8 cellular contexts compared by ENCODE assay signal in the genomic region with DNA sequence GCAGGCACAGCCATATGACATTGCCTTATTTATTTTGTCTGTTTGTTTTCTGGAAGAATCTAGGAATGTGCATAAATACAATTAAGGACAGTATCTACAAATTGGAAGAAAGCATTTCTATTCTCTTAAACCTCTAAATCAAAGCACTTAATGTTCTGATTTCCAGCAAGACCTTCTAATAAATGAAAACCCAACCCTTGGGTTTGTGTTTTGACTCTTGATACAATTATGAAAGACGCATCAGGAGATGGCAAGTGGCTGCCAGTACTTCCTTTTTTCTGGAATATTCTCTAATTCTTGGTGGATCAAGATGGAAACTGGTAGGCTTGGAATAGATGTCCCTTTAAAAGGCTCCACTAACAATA. TPM values are rescaled to one million over a fixed set of nuclear protein-coding genes. Genes with fewer than 3 reads are reported as not detected.
DNase-seq lines count a peak whose midpoint lies in the region; ATAC-seq and TF ChIP-seq lines count a peak whose summit lies in the region.

No MANE protein-coding gene starts in this region.

- H3K4me3 ChIP-seq in body of pancreas (peak overlapping the region; percentile 0 to 22), liver (ENCODE audit: low read depth in 1 of 3, low read length in 3 of 3) (peak overlapping the region; percentile 50 to 66 (median 65)), testis (peak overlapping the region; percentile 75 to 84)

- peaks cover 4% of the 10 kb centered on the region for H3K9me3 Mint-ChIP-seq in activated CD4-positive, alpha-beta T cell treated with anti-CD3 and anti-CD28 coated beads, Interleukin-2, amount 10 ng/mL, durations not matched to agents 24 days and 14 days

- no peak overlapping the region for H3K27ac Mint-ChIP-seq in activated CD4-positive, alpha-beta T cell treated with anti-CD3 and anti-CD28 coated beads, Interleukin-2, amount 10 ng/mL, durations not matched to agents 24 days and 14 days

- no peak for TF ChIP-seq RAD21 in liver (IDR thresholded peaks at IDR 0.05)

- TF ChIP-seq CTCF in body of pancreas (IDR thresholded peaks at IDR 0.05) (no peak), liver (IDR thresholded peaks at IDR 0.05; ENCODE audit: low read depth, low read length, missing input control) (no peak), testis (IDR thresholded peaks at IDR 0.05) (no peak)

- H3K4me1 ChIP-seq in body of pancreas (peaks cover 20% of the 10 kb centered on the region), liver (ENCODE audit: control insufficient read depth in 4 of 4, insufficient read depth in 4 of 4, low read length in 3 of 4) (peaks cover 4 to 10% (median 5%) of the 10 kb centered on the region in 4 donors), testis (peaks cover 3% of the 10 kb centered on the region)

- H3K4me1 Mint-ChIP-seq in activated CD4-positive, alpha-beta T cell treated with anti-CD3 and anti-CD28 coated beads, Interleukin-2, amount 10 ng/mL, durations not matched to agents 24 days and 14 days = peaks cover 8% of the 10 kb centered on the region

- no peaks in the 10 kb centered on the region for H3K36me3 Mint-ChIP-seq in activated CD4-positive, alpha-beta T cell treated with anti-CD3 and anti-CD28 coated beads, Interleukin-2, amount 10 ng/mL, durations not matched to agents 24 days and 14 days (ENCODE audit: low read depth)

- H3K27me3 Mint-ChIP-seq in activated CD4-positive, alpha-beta T cell treated with anti-CD3 and anti-CD28 coated beads, Interleukin-2, amount 10 ng/mL, durations not matched to agents 24 days and 14 days = peaks cover 83% of the 10 kb centered on the region

- DNase-seq in activated CD4-positive, alpha-beta T cell treated with anti-CD3 and anti-CD28 coated beads, Interleukin-2, amount 10 ng/mL, durations not matched to agents 24 days and 14 days = no peak
- no peak for DNase-seq in activated CD4-positive, alpha-beta T cell treated with anti-CD3 and anti-CD28 coated beads, Interleukin-2, amount 50 U/mL, for 4 hours
- no peak for DNase-seq in body of pancreas
- DNase-seq in testis = no peak
- no peak for DNase-seq in SHP77 (lab: John Stamatoyannopoulos, UW)

- peak overlapping the region; percentile 77 for H3K4me3 Mint-ChIP-seq in activated CD4-positive, alpha-beta T cell treated with anti-CD3 and anti-CD28 coated beads, Interleukin-2, amount 10 ng/mL, durations not matched to agents 24 days and 14 days

- WGBS in body of pancreas, 2 donors = 34 to 35% methylated on average over 1 of the region's 1 CpG
- 65% methylated on average over 1 of the region's 1 CpG for WGBS in liver
- 11 to 14% methylated on average over 1 of the region's 1 CpG for WGBS in testis, 2 donors

- H3K27me3 ChIP-seq in body of pancreas (no peaks in the 10 kb centered on the region), liver (ENCODE audit: control insufficient read depth in 4 of 4, insufficient read depth in 4 of 4, low read length in 3 of 4) (no peaks in the 10 kb centered on the region), testis (no peaks in the 10 kb centered on the region)

- H3K9me3 ChIP-seq in body of pancreas (no peaks in the 10 kb centered on the region), liver (ENCODE audit: control insufficient read depth in 4 of 4, low read length in 3 of 4) (no peaks in the 10 kb centered on the region), testis (no peaks in the 10 kb centered on the region)

- TF ChIP-seq POLR2A in body of pancreas (IDR thresholded peaks at IDR 0.05) (no peak), testis (IDR thresholded peaks at IDR 0.05) (no peak)

- H3K9ac ChIP-seq in liver (ENCODE audit: low read depth in 1 of 2, low read length in 2 of 2) = peak overlapping the region; percentile 9 to 62

- intact Hi-C loops in activated CD4-positive, alpha-beta T cell treated with anti-CD3 and anti-CD28 coated beads, Interleukin-2, amount 10 ng/mL, durations not matched to agents 24 days and 14 days (cut with micrococcal nuclease) = no loop called here
- intact Hi-C loops in body of pancreas (cut with DNase I) (no loop called here), testis (cut with DNase I; ENCODE audit: low total_unique reads) (no loop called here)

- H3K27ac ChIP-seq in body of pancreas (peak overlapping the region; percentile 17 to 88 (median 75)), liver (ENCODE audit: low read depth in 1 of 2, low read length in 2 of 2) (no peak overlapping the region), testis (peak overlapping the region; percentile 94 to 96)

- ATAC-seq in body of pancreas (no peak), GM21619 (IDR thresholded peaks at IDR 0.05; ENCODE audit: unreplicated experiment) (no peak), GM18873 (IDR thresholded peaks at IDR 0.05; ENCODE audit: low FRiP score, unreplicated experiment) (no peak)

- no peaks in the 10 kb centered on the region for H3K36me3 ChIP-seq in body of pancreas (replicated peaks in 1 of 2; ENCODE audit: insufficient read depth in 1 of 2, low read depth in 2 of 2)
- H3K36me3 ChIP-seq in liver (ENCODE audit: control insufficient read depth in 4 of 4, insufficient read depth in 3 of 4, low read depth in 1 of 4, low read length in 3 of 4) = no peaks in the 10 kb centered on the region
- no peaks in the 10 kb centered on the region for H3K36me3 ChIP-seq in testis (ENCODE audit: low read depth, missing control alignments)

TF ChIP-seq in liver, 16 proteins besides CTCF, POLR2A, EP300 and RAD21:
- TF ChIP-seq, protein P1, sequence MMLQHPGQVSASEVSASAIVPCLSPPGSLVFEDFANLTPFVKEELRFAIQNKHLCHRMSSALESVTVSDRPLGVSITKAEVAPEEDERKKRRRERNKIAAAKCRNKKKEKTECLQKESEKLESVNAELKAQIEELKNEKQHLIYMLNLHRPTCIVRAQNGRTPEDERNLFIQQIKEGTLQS (IDR thresholded peaks at IDR 0.05) = no peak
- peak; percentile 10 for TF ChIP-seq TAF1 (conservative IDR thresholded peaks at IDR 0.05)

RNA-seq across cellular contexts. Expression of a gene that starts 0.4 kb away (rescaled TPM):
- total RNA-seq in activated CD4-positive, alpha-beta T cell treated with anti-CD3 and anti-CD28 coated beads, Interleukin-2, amount 10 ng/mL, durations not matched to agents 24 days and 14 days = not detected in 2 replicates
- 100 to 1,000 TPM in 1 of 2 donors, 10 to 100 TPM in 1; 71.6 to 108 TPM for total RNA-seq in body of pancreas
- total RNA-seq in liver = 1 to 10 TPM; 3.6 to 5.6 TPM
- polyA plus RNA-seq in liver = 1 to 10 TPM; 3.0 to 5.4 TPM
- total RNA-seq in testis = 100 to 1,000 TPM; 324 to 589 TPM
- polyA plus RNA-seq in testis (ENCODE audit: insufficient read depth, low read depth, low replicate concordance) = 290 TPM

RNA-seq across cellular contexts. Expression of a gene that starts 50.9 kb away (rescaled TPM):
- total RNA-seq in activated CD4-positive, alpha-beta T cell treated with anti-CD3 and anti-CD28 coated beads, Interleukin-2, amount 10 ng/mL, durations not matched to agents 24 days and 14 days = 82.0 and 82.3 TPM in 2 replicates
- total RNA-seq in body of pancreas = 10 to 100 TPM; 16.1 to 22.1 TPM
- total RNA-seq in liver = 100 to 1,000 TPM; 448 to 721 TPM
- polyA plus RNA-seq in liver = 100 to 1,000 TPM; 153 to 204 TPM
- 10 to 100 TPM; 77.5 to 85.0 TPM for total RNA-seq in testis
- polyA plus RNA-seq in testis (ENCODE audit: insufficient read depth, low read depth, low replicate concordance) = 60.9 TPM

Comparison
In these comparisons a context has a peak if more than half of its experiments do, and no peak if none do; other contexts are left out.
1. H3K27ac ChIP-seq: peak in body of pancreas (4 of 4) and testis (2 of 2); none in liver (0 of 2).
2. H3K4me3 ChIP-seq: peak in every context shown above with its lines; median percentile 80 in testis; 65 in liver; 11 in body of pancreas.
3. RNA of a gene that starts 0.4 kb away (total RNA-seq): 324 to 589 TPM in testis and 71.6 to 108 TPM in body of pancreas; 3.6 to 5.6 TPM in liver and not detected in activated CD4-positive, alpha-beta T cell treated with anti-CD3 and anti-CD28 coated beads, Interleukin-2, amount 10 ng/mL, durations not matched to agents 24 days and 14 days; every median in the first group is over 10 times any median in the second.